In genomic region chr7:105934577-105935185, GRCh38 we compare ENCODE assay signal across 8 cellular contexts. TPM values are rescaled to one million over a fixed set of nuclear protein-coding genes. Genes with fewer than 3 reads are reported as not detected.
DNase-seq lines count a peak whose midpoint lies in the region; ATAC-seq and TF ChIP-seq lines count a peak whose summit lies in the region.

No MANE protein-coding gene starts in this region.

- H3F3A ChIP-seq in GM23248 (ENCODE audit: insufficient read depth) = peaks cover 30% of the 10 kb centered on the region

- H3K4me2 ChIP-seq in GM23248 (ENCODE audit: unreplicated experiment) = no peak overlapping the region

- no peaks in the 10 kb centered on the region for H3K9me3 Mint-ChIP-seq in nephron

- 97 to 98% methylated on average over 7 of the region's 7 CpGs for WGBS in GM23248 (ENCODE audit: low coverage in 1 of 2, low lambda C conversion rate in 2 of 2, missing lambda C conversion rate in 2 of 2), 2 experiments

- in situ Hi-C loops in GM23248 (cut with MboI) = no loop called here

- no peaks in the 10 kb centered on the region for H3K36me3 ChIP-seq in GM23248 (ENCODE audit: low read depth)

- H3K27ac ChIP-seq in 22Rv1 (no peak overlapping the region), GM23248 (no peak overlapping the region)

- H3K4me1 ChIP-seq in GM23248 (ENCODE audit: insufficient read depth) = peaks cover 21% of the 10 kb centered on the region

- H3K9me3 ChIP-seq in GM23248 (ENCODE audit: low read depth) = no peaks in the 10 kb centered on the region

- no peaks in the 10 kb centered on the region for H3K36me3 Mint-ChIP-seq in nephron (ENCODE audit: low read depth)

- no peak for ATAC-seq in GM18502 (IDR thresholded peaks at IDR 0.05; ENCODE audit: poor library complexity, unreplicated experiment)

- peaks cover 7% of the 10 kb centered on the region for H3K27me3 Mint-ChIP-seq in nephron (ENCODE audit: low read depth)

- H3K4me1 Mint-ChIP-seq in nephron = peaks cover 13% of the 10 kb centered on the region

- H2AFZ ChIP-seq in GM23248 = no peak overlapping the region

- H3K4me3 Mint-ChIP-seq in nephron = no peak overlapping the region

- no peaks in the 10 kb centered on the region for H3K79me2 ChIP-seq in GM23248 (ENCODE audit: insufficient read depth)

- H3K9ac ChIP-seq in GM23248 = no peak overlapping the region

- no peaks in the 10 kb centered on the region for H3K9me2 ChIP-seq in GM23248 (ENCODE audit: insufficient read depth)

- no peak overlapping the region for H3K4me3 ChIP-seq in GM23248
- H3K4me3 ChIP-seq in epithelial cell of proximal tubule (ENCODE audit: low read depth, low read length) = no peak overlapping the region

- H4K20me1 ChIP-seq in GM23248 (ENCODE audit: insufficient read depth) = no peaks in the 10 kb centered on the region

- no peaks in the 10 kb centered on the region for H3K27me3 ChIP-seq in GM23248 (replicated peaks; ENCODE audit: insufficient read depth)

- H3K27ac Mint-ChIP-seq in nephron = no peak overlapping the region

- TF ChIP-seq CTCF in 22Rv1 (IDR thresholded peaks at IDR 0.05) = peak; percentile 44
- peak; percentile 54 for TF ChIP-seq CTCF in epithelial cell of proximal tubule (conservative IDR thresholded peaks at IDR 0.05; ENCODE audit: low read depth, low read length)
- peak in 2 of 3 experiments; percentile 31 to 37 for TF ChIP-seq CTCF in nephron (IDR thresholded peaks at IDR 0.05; ENCODE audit: unreplicated experiment in 3 of 3)

- peak; percentile 51 for DNase-seq in GM23248
- DNase-seq in NCI-H748 (lab: John Stamatoyannopoulos, UW; ENCODE audit: unreplicated experiment) = peak; percentile 56
- DNase-seq in epithelial cell of proximal tubule (ENCODE audit: low read depth) = no peak
- no peak for DNase-seq in GOT3 (lab: John Stamatoyannopoulos, UW)
- DNase-seq in middle frontal gyrus (ENCODE audit: extremely low spot score, low spot score) = no peak

RNA-seq across cellular contexts. Expression of gene CDHR3, which starts 28.4 kb away (rescaled TPM):
- 2.6 and 3.3 TPM in 2 replicates for total RNA-seq in GM23248 (2014; rRNA removed; shearing (Covaris generic))
- 2.8 and 3.6 TPM in 2 replicates for polyA plus RNA-seq in GM23248 (2016; fragmentation: Nextera tagmentation; extraction: Ambion mirVana)
- 0.17 and 0.80 TPM in 2 replicates for total RNA-seq in epithelial cell of proximal tubule

RNA-seq across cellular contexts. Expression of gene ATXN7L1, which starts 58.3 kb away (rescaled TPM):
- 3.4 and 3.7 TPM in 2 replicates for total RNA-seq in GM23248 (2014; rRNA removed; shearing (Covaris generic))
- 4.5 and 4.9 TPM in 2 replicates for polyA plus RNA-seq in GM23248 (2016; fragmentation: Nextera tagmentation; extraction: Ambion mirVana)
- 2.3 and 4.0 TPM in 2 replicates for total RNA-seq in epithelial cell of proximal tubule

Comparison
In these comparisons a context has a peak if more than half of its experiments do, and no peak if none do; other contexts are left out.
1. DNase-seq: peak in GM23248 (single experiment) and NCI-H748 (single experiment); none in epithelial cell of proximal tubule (single experiment), GOT3 (single experiment) and middle frontal gyrus (single experiment).
2. Peak in every context shown above with its lines, with median percentiles within 50 percentile points of each other: CTCF ChIP-seq.